In genomic region chr13:113907637-113908617, GRCh38 we compare ENCODE assay signal across 9 cellular contexts. TPM values are rescaled to one million over a fixed set of nuclear protein-coding genes. Genes with fewer than 3 reads are reported as not detected.
DNase-seq lines count a peak whose midpoint lies in the region; TF ChIP-seq lines count a peak whose summit lies in the region.
"Had no signal": no experiment of that assay in that cellular context is flagged by ENCODE, and none has a peak within 500 bp of the region (broad histone marks: within the 10 kb centered on the region; RNA-seq: fewer than 3 reads in every experiment).

No MANE protein-coding gene starts in this region.

- no peaks in the 10 kb centered on the region for H3K36me3 ChIP-seq in osteoblast (ENCODE audit: insufficient read depth, low read length)

- POLR2A ChIA-PET in MCF 10A (lab: Yijun Ruan, JAX): no interaction called here

- no peak overlapping the region for H3K27ac ChIP-seq in osteoblast (ENCODE audit: low read depth, low read length)

- H4K20me1 ChIP-seq in osteoblast (ENCODE audit: insufficient read depth, low read length): no peaks in the 10 kb centered on the region

- H3K9me3 ChIP-seq in osteoblast (ENCODE audit: low read depth, low read length): no peaks in the 10 kb centered on the region

- peak overlapping the region; percentile 35 for H3K27ac Mint-ChIP-seq in MCF 10A (ENCODE audit: low read depth, unreplicated experiment)

- no peaks in the 10 kb centered on the region for H3K27me3 Mint-ChIP-seq in MCF 10A (ENCODE audit: insufficient read depth, unreplicated experiment)

- H2AFZ ChIP-seq in osteoblast (ENCODE audit: low read length): no peak overlapping the region

- DNase-seq in EL: peak; percentile 95
- peak; percentile 91 for DNase-seq in NCI-H1694 treated with DMSO at 0.1 percent for 48 hours (lab: John Stamatoyannopoulos, UW)
- DNase-seq in MCF 10A (ENCODE audit: unreplicated experiment): no peak
- no peak for DNase-seq in osteoblast (ENCODE audit: insufficient read length, low spot score, missing footprints)
- DNase-seq in OCI-M2 (lab: John Stamatoyannopoulos, UW; ENCODE audit: unreplicated experiment): no peak
- no peak for DNase-seq in activated gamma-delta T cell treated with Interleukin-2 at 50 U/mL for 16 hours
- DNase-seq in SKM-1 treated with dmso at 0.1 percent for 144 hours (lab: John Stamatoyannopoulos, UW; ENCODE audit: unreplicated experiment): no peak
- DNase-seq in cortex of kidney (lab: John Stamatoyannopoulos, UW): no peak
- DNase-seq: stimulated activated naive CD4-positive, alpha-beta T cell had no signal

- peak overlapping the region; percentile 15 for H3K4me3 Mint-ChIP-seq in MCF 10A (ENCODE audit: unreplicated experiment)

- no peaks in the 10 kb centered on the region for H3K36me3 Mint-ChIP-seq in MCF 10A (ENCODE audit: insufficient read depth, unreplicated experiment)

- peaks cover 12% of the 10 kb centered on the region for H3K4me1 Mint-ChIP-seq in MCF 10A (ENCODE audit: insufficient read depth, unreplicated experiment)

- H3K4me2 ChIP-seq in osteoblast (ENCODE audit: insufficient read depth, low read length): peak overlapping the region; percentile 10

- intact Hi-C loops in MCF 10A (cut with micrococcal nuclease): no loop called here

- no peaks in the 10 kb centered on the region for H3K79me2 ChIP-seq in osteoblast (ENCODE audit: insufficient read depth, low read length)

- H3K9me3 Mint-ChIP-seq in MCF 10A (ENCODE audit: unreplicated experiment): peaks cover 21% of the 10 kb centered on the region

- TF ChIP-seq CTCF in MCF 10A (IDR thresholded peaks at IDR 0.05; ENCODE audit: unreplicated experiment): no peak
- no peak for TF ChIP-seq CTCF in osteoblast (IDR thresholded peaks at IDR 0.05; ENCODE audit: extremely low read depth, low read depth, low read length)

- H3K27me3 ChIP-seq in osteoblast (ENCODE audit: insufficient read depth, low read length): no peaks in the 10 kb centered on the region

- peaks cover 22% of the 10 kb centered on the region for H3K4me1 ChIP-seq in osteoblast (ENCODE audit: insufficient read depth, low read length)

- H3K4me3 ChIP-seq in osteoblast (ENCODE audit: insufficient read depth, low read length): no peak overlapping the region

- BruUV-seq in MCF 10A (replicated peaks; lab: Mats Ljungman, UMichigan): no TSS peak

- CTCF ChIA-PET in MCF 10A (lab: Yijun Ruan, JAX): no interaction called here

RNA-seq across cellular contexts. Expression of gene GAS6, which starts 44.1 kb away (rescaled TPM):
- total RNA-seq in MCF 10A (2022) (58.9 and 92.3 TPM in 2 replicates), osteoblast (417 and 480 TPM in 2 replicates)

Comparison
In these comparisons a context has a peak if more than half of its experiments do, and no peak if none do; other contexts are left out.
1. DNase-seq: peak in EL (single experiment) and NCI-H1694 treated with DMSO at 0.1 percent for 48 hours (single experiment); none in MCF 10A (single experiment), osteoblast (single experiment), OCI-M2 (single experiment), activated gamma-delta T cell treated with Interleukin-2 at 50 U/mL for 16 hours (single experiment), SKM-1 treated with dmso at 0.1 percent for 144 hours (single experiment) and cortex of kidney (single experiment).